Comparison of ENCODE assay signal across 26 cellular contexts in the genomic region with DNA sequence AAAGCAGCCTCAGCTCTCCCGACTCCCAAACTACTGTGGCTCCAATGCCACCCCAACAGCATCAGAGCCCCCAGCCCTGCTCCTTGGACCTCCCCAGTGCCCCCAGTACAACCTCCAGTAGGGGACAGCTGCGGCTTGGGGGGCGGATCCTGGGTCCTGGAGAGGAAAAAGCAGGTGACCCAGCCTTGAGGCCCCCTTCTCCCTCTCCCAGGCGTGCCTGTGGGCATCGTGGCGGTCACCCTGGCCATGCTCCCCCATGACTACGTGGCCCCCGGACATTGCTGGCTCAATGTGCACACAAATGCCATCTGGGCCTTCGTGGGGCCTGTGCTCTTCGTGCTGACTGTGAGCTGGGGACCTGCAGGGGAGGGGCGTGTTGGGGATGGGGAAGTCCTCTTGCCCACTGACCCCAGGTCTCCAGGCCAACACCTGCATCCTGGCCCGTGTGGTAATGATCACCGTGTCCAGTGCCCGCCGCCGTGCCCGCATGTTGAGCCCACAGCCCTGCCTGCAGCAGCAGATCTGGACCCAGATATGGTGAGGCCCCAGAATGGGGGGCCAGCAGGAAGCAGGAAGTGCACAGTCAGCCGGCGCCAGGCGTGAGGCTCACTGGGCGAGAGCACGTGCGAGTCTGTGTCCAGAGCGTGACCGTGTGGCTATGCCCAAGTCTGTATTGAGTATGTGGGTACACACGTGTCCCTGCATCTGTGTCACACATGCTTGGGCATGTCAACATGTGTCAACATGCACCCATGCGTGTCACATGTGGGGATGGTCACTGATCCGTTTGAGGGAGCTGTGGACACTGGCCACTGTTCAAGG. TPM values are rescaled to one million over a fixed set of nuclear protein-coding genes. Genes with fewer than 3 reads are reported as not detected.
"Had no signal": no experiment of that assay in that cellular context is flagged by ENCODE, and none has a peak within 500 bp of the region (broad histone marks: within the 10 kb centered on the region; RNA-seq: fewer than 3 reads in every experiment).

No MANE protein-coding gene starts in this region.

- H3K4me1 ChIP-seq: foreskin keratinocyte, tibial artery had no signal

- ATAC-seq: activated CD4-positive, CD25-positive, alpha-beta regulatory T cell treated with anti-CD3 and anti-CD28 coated beads, Interleukin-2, amount 50 U/mL, for 24 hours; activated CD8-positive, alpha-beta memory T cell treated with anti-CD3 and anti-CD28 coated beads, Interleukin-2, amount 10 ng/mL, durations not matched to agents 7 days and 5 days; foreskin keratinocyte had no signal

- H3K4me2 ChIP-seq: hepatocyte had no signal

- H2AFZ ChIP-seq: hepatocyte had no signal

- H3K27ac ChIP-seq: cardiac muscle cell, foreskin keratinocyte, hepatocyte, neutrophil, ovary, tibial artery had no signal

- H3K79me2 ChIP-seq: hepatocyte had no signal

- DNase-seq: activated CD4-positive, alpha-beta memory T cell treated with anti-CD3 and anti-CD28 coated beads, Interleukin-2, amount 10 ng/mL, durations not matched to agents 7 days and 5 days; activated CD4-positive, alpha-beta T cell treated with anti-CD3 and anti-CD28 coated beads, Interleukin-2, amount 10 ng/mL, durations not matched to agents 24 days and 14 days; activated CD8-positive, alpha-beta memory T cell treated with anti-CD3 and anti-CD28 coated beads, Interleukin-2, amount 10 ng/mL, durations not matched to agents 7 days and 5 days; activated effector memory CD4-positive, alpha-beta T cell treated with anti-CD3 and anti-CD28 coated beads, Interleukin-2, amount 50 U/mL, for 16 hours; activated naive CD4-positive, alpha-beta T cell treated with anti-CD3 and anti-CD28 coated beads, Interleukin-2, amount 10 ng/mL, durations not matched to agents 7 days and 5 days; activated T-cell treated with anti-CD3 and anti-CD28 coated beads for 4 hours; effector CD4-positive, alpha-beta T cell; foreskin keratinocyte; glutamatergic neuron; mesenchymal stem cell; naive B cell; stimulated activated CD4-positive, alpha-beta T cell treated with anti-CD3 and anti-CD28 coated beads, Interleukin-12 subunit alpha, Interleukin-12 subunit beta, amount 100 ng/mL, for 4 hours; stimulated activated CD4-positive, alpha-beta T cell treated with anti-CD3 and anti-CD28 coated beads, Interleukin-4, amount 100 ng/mL, for 4 hours; stimulated activated naive CD8-positive, alpha-beta T cell treated with anti-CD3 and anti-CD28 coated beads, Interleukin-15, amount 100 ng/mL, for 72 hours; T-helper 2 cell; tibial artery had no signal

- H3K4me3 ChIP-seq: cardiac muscle cell, hepatocyte, ovary, tibial artery had no signal

- H3K9me3 ChIP-seq: neutrophil, ovary, tibial artery had no signal

- H3K36me3 ChIP-seq: cardiac muscle cell, neutrophil, ovary, tibial artery had no signal

- H3K27me3 ChIP-seq: cardiac muscle cell, foreskin keratinocyte, hepatocyte, ovary had no signal

RNA-seq across cellular contexts. Expression of gene ADGRD2, which starts 19.0 kb away (rescaled TPM):
- total RNA-seq: activated CD4-positive, alpha-beta memory T cell treated with anti-CD3 and anti-CD28 coated beads, Interleukin-2, amount 10 ng/mL, durations not matched to agents 7 days and 5 days; activated CD4-positive, alpha-beta T cell treated with anti-CD3 and anti-CD28 coated beads, Interleukin-2, amount 10 ng/mL, durations not matched to agents 24 days and 14 days; activated CD8-positive, alpha-beta memory T cell treated with anti-CD3 and anti-CD28 coated beads, Interleukin-2, amount 10 ng/mL, durations not matched to agents 7 days and 5 days; cardiac muscle cell; hepatocyte; mucosa of gallbladder; ovary; pulmonary artery endothelial cell; urinary bladder had no signal
- polyA plus RNA-seq: cardiac muscle cell, hepatocyte, ovary, urinary bladder had no signal

RNA-seq across cellular contexts. Expression of gene NR5A1, which starts 38.0 kb away (rescaled TPM):
- total RNA-seq: activated CD4-positive, alpha-beta memory T cell treated with anti-CD3 and anti-CD28 coated beads, Interleukin-2, amount 10 ng/mL, durations not matched to agents 7 days and 5 days; activated CD4-positive, alpha-beta T cell treated with anti-CD3 and anti-CD28 coated beads, Interleukin-2, amount 10 ng/mL, durations not matched to agents 24 days and 14 days; activated CD8-positive, alpha-beta memory T cell treated with anti-CD3 and anti-CD28 coated beads, Interleukin-2, amount 10 ng/mL, durations not matched to agents 7 days and 5 days; cerebellum; foreskin keratinocyte; pulmonary artery endothelial cell; right cardiac atrium; urinary bladder had no signal
- polyA plus RNA-seq: cardiac muscle cell, foreskin keratinocyte, right cardiac atrium, urinary bladder had no signal
